33 cellular contexts compared by ENCODE assay signal in genomic region chr2:28994679-28995078, GRCh38. TPM values are rescaled to one million over a fixed set of nuclear protein-coding genes. Genes with fewer than 3 reads are reported as not detected.
"Had no signal": no experiment of that assay in that cellular context is flagged by ENCODE, and none has a peak within 500 bp of the region (broad histone marks: within the 10 kb centered on the region; RNA-seq: fewer than 3 reads in every experiment).

No MANE protein-coding gene starts in this region.

- H3K4me3 ChIP-seq: ascending aorta, breast epithelium, cardiac muscle cell, coronary artery, esophagus squamous epithelium, gastroesophageal sphincter had no signal

- DNase-seq: activated CD4-positive, alpha-beta memory T cell treated with anti-CD3 and anti-CD28 coated beads, Interleukin-2, amount 10 ng/mL, durations not matched to agents 7 days and 5 days; activated CD4-positive, alpha-beta T cell treated with anti-CD3 and anti-CD28 coated beads for 36 hours; activated CD4-positive, alpha-beta T cell treated with anti-CD3 and anti-CD28 coated beads, Interleukin-2, amount 10 ng/mL, durations not matched to agents 7 days and 5 days; activated CD4-positive, alpha-beta T cell treated with anti-CD3 and anti-CD28 coated beads, Interleukin-2, amount 50 U/mL, for 4 hours; activated CD4-positive, CD25-positive, alpha-beta regulatory T cell; activated CD4-positive, CD25-positive, alpha-beta regulatory T cell treated with anti-CD3 and anti-CD28 coated beads, Interleukin-2, amount 50 U/mL, for 72 hours; activated CD8-positive, alpha-beta memory T cell treated with anti-CD3 and anti-CD28 coated beads, Interleukin-2, amount 50 U/mL, for 48 hours; activated gamma-delta T cell; activated naive CD4-positive, alpha-beta T cell; activated naive CD4-positive, alpha-beta T cell treated with anti-CD3 and anti-CD28 coated beads, Interleukin-2, amount 10 ng/mL, durations not matched to agents 7 days and 5 days; activated naive CD8-positive, alpha-beta T cell treated with anti-CD3 and anti-CD28 coated beads, Interleukin-2, amount 10 ng/mL, durations not matched to agents 7 days and 5 days; activated T-cell treated with anti-CD3 and anti-CD28 coated beads for 4 hours; activated T-cell treated with anti-CD3 and anti-CD28 coated beads, Interleukin-2, amount 50 U/mL, for 24 hours; activated T-cell treated with anti-CD3 and anti-CD28 coated beads, Interleukin-2, amount 50 U/mL, for 72 hours; dermis blood vessel endothelial cell; effector CD4-positive, alpha-beta T cell; effector memory CD8-positive, alpha-beta T cell; esophagus squamous epithelium; foreskin melanocyte; T1000; WERI-Rb-1 had no signal

- H3K36me3 ChIP-seq: ascending aorta, breast epithelium, cardiac muscle cell, esophagus squamous epithelium, gastroesophageal sphincter, WERI-Rb-1 had no signal

- H3K27ac Mint-ChIP-seq: activated CD4-positive, alpha-beta memory T cell treated with anti-CD3 and anti-CD28 coated beads, Interleukin-2, amount 10 ng/mL, durations not matched to agents 7 days and 5 days; activated CD4-positive, alpha-beta T cell treated with anti-CD3 and anti-CD28 coated beads for 36 hours; activated CD4-positive, alpha-beta T cell treated with anti-CD3 and anti-CD28 coated beads, Interleukin-2, amount 10 ng/mL, durations not matched to agents 7 days and 5 days; activated naive CD4-positive, alpha-beta T cell treated with anti-CD3 and anti-CD28 coated beads, Interleukin-2, amount 10 ng/mL, durations not matched to agents 7 days and 5 days; activated naive CD4-positive, alpha-beta T cell treated with anti-CD3 and anti-CD28 coated beads, Interleukin-2, amount 50 U/mL, for 72 hours; activated naive CD8-positive, alpha-beta T cell treated with anti-CD3 and anti-CD28 coated beads, Interleukin-2, amount 10 ng/mL, durations not matched to agents 7 days and 5 days; activated T-cell treated with anti-CD3 and anti-CD28 coated beads, Interleukin-2, amount 50 U/mL, for 24 hours; activated T-cell treated with anti-CD3 and anti-CD28 coated beads, Interleukin-2, amount 50 U/mL, for 72 hours; T-helper 2 cell treated with Interferon-gamma antibody and Interleukin-4, amounts not matched to agents 5 μg/mL and 100 μg/mL, for 36 hours had no signal

- H3K4me3 Mint-ChIP-seq: activated CD4-positive, alpha-beta memory T cell treated with anti-CD3 and anti-CD28 coated beads, Interleukin-2, amount 10 ng/mL, durations not matched to agents 7 days and 5 days; activated CD4-positive, alpha-beta T cell treated with anti-CD3 and anti-CD28 coated beads for 36 hours; activated CD4-positive, alpha-beta T cell treated with anti-CD3 and anti-CD28 coated beads, Interleukin-2, amount 10 ng/mL, durations not matched to agents 7 days and 5 days; activated naive CD4-positive, alpha-beta T cell treated with anti-CD3 and anti-CD28 coated beads, Interleukin-2, amount 10 ng/mL, durations not matched to agents 7 days and 5 days; activated naive CD8-positive, alpha-beta T cell treated with anti-CD3 and anti-CD28 coated beads, Interleukin-2, amount 10 ng/mL, durations not matched to agents 7 days and 5 days; activated T-cell treated with anti-CD3 and anti-CD28 coated beads, Interleukin-2, amount 50 U/mL, for 24 hours; activated T-cell treated with anti-CD3 and anti-CD28 coated beads, Interleukin-2, amount 50 U/mL, for 72 hours; central memory CD8-positive, alpha-beta T cell; effector memory CD8-positive, alpha-beta T cell; T-helper 2 cell treated with Interferon-gamma antibody and Interleukin-4, amounts not matched to agents 5 μg/mL and 100 μg/mL, for 36 hours had no signal

- H3K9me3 ChIP-seq: ascending aorta, breast epithelium, esophagus squamous epithelium, gastroesophageal sphincter had no signal

- ATAC-seq: activated CD4-positive, alpha-beta T cell treated with anti-CD3 and anti-CD28 coated beads for 36 hours; activated naive CD4-positive, alpha-beta T cell treated with anti-CD3 and anti-CD28 coated beads, Interleukin-2, amount 50 U/mL, for 72 hours; activated T-cell treated with anti-CD3 and anti-CD28 coated beads, Interleukin-2, amount 50 U/mL, for 72 hours; effector memory CD8-positive, alpha-beta T cell; gastroesophageal sphincter had no signal

- H3K27me3 Mint-ChIP-seq: activated CD4-positive, alpha-beta memory T cell treated with anti-CD3 and anti-CD28 coated beads, Interleukin-2, amount 10 ng/mL, durations not matched to agents 7 days and 5 days; activated CD4-positive, alpha-beta T cell treated with anti-CD3 and anti-CD28 coated beads for 36 hours; activated CD4-positive, alpha-beta T cell treated with anti-CD3 and anti-CD28 coated beads, Interleukin-2, amount 10 ng/mL, durations not matched to agents 7 days and 5 days; activated naive CD8-positive, alpha-beta T cell treated with anti-CD3 and anti-CD28 coated beads, Interleukin-2, amount 10 ng/mL, durations not matched to agents 7 days and 5 days; activated T-cell treated with anti-CD3 and anti-CD28 coated beads, Interleukin-2, amount 50 U/mL, for 24 hours; central memory CD8-positive, alpha-beta T cell; effector memory CD8-positive, alpha-beta T cell had no signal

- H3K27ac ChIP-seq: ascending aorta, breast epithelium, cardiac muscle cell, coronary artery, epithelial cell of prostate, esophagus squamous epithelium, WERI-Rb-1 had no signal

- H3K27me3 ChIP-seq: ascending aorta, breast epithelium, cardiac muscle cell, esophagus squamous epithelium, gastroesophageal sphincter had no signal

- H3K4me1 ChIP-seq: ascending aorta, breast epithelium had no signal

- H3K9me3 Mint-ChIP-seq: activated CD4-positive, alpha-beta memory T cell treated with anti-CD3 and anti-CD28 coated beads, Interleukin-2, amount 10 ng/mL, durations not matched to agents 7 days and 5 days; activated CD4-positive, alpha-beta T cell treated with anti-CD3 and anti-CD28 coated beads, Interleukin-2, amount 10 ng/mL, durations not matched to agents 7 days and 5 days; activated naive CD4-positive, alpha-beta T cell treated with anti-CD3 and anti-CD28 coated beads, Interleukin-2, amount 10 ng/mL, durations not matched to agents 7 days and 5 days; activated naive CD4-positive, alpha-beta T cell treated with anti-CD3 and anti-CD28 coated beads, Interleukin-2, amount 50 U/mL, for 72 hours; activated naive CD8-positive, alpha-beta T cell treated with anti-CD3 and anti-CD28 coated beads, Interleukin-2, amount 10 ng/mL, durations not matched to agents 7 days and 5 days; activated T-cell treated with anti-CD3 and anti-CD28 coated beads, Interleukin-2, amount 50 U/mL, for 24 hours; activated T-cell treated with anti-CD3 and anti-CD28 coated beads, Interleukin-2, amount 50 U/mL, for 72 hours; brain; central memory CD8-positive, alpha-beta T cell; effector memory CD8-positive, alpha-beta T cell; T-helper 2 cell treated with Interferon-gamma antibody and Interleukin-4, amounts not matched to agents 5 μg/mL and 100 μg/mL, for 36 hours had no signal

- H3K36me3 Mint-ChIP-seq: activated naive CD4-positive, alpha-beta T cell treated with anti-CD3 and anti-CD28 coated beads, Interleukin-2, amount 10 ng/mL, durations not matched to agents 7 days and 5 days; activated naive CD4-positive, alpha-beta T cell treated with anti-CD3 and anti-CD28 coated beads, Interleukin-2, amount 50 U/mL, for 72 hours; activated naive CD8-positive, alpha-beta T cell treated with anti-CD3 and anti-CD28 coated beads, Interleukin-2, amount 10 ng/mL, durations not matched to agents 7 days and 5 days; brain had no signal

RNA-seq across cellular contexts. Expression of gene TOGARAM2, which starts 13.6 kb away (rescaled TPM):
- total RNA-seq: ascending aorta, dermis blood vessel endothelial cell, endothelial cell of umbilical vein, glomerular endothelial cell had no signal
- polyA plus RNA-seq: cardiac muscle cell, endothelial cell of umbilical vein had no signal
